18 cellular contexts compared by ENCODE assay signal in the genomic region with DNA sequence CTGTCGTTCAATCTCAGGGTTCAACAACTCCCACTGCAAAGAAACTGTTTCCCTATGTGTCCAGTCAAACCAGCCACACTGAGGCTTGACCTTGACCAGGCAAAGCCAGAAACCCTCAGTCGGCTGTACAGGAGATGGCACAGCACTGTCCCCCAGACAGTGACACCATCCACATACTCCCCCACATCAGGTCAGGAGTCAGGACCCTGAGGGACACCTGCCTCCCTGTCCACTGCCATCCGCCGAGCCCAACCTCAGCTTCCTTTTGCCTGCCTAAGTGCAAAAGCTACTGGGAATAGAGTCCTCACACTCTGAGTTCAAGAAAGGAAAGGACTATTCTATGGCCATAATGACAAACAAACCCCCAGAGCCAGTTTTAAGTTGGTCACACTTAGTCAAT.
DNase-seq lines count a peak whose midpoint lies in the region; FAIRE-seq and TF ChIP-seq lines count a peak whose summit lies in the region.
"Had no signal": no experiment of that assay in that cellular context is flagged by ENCODE, and none has a peak within 500 bp of the region (broad histone marks: within the 10 kb centered on the region; RNA-seq: fewer than 3 reads in every experiment).

No MANE protein-coding gene starts in this region.

- no peaks in the 10 kb centered on the region for H3F3A ChIP-seq in Loucy (ENCODE audit: low read depth)

- H3K27me3 ChIP-seq in BLaER1 (no peaks in the 10 kb centered on the region), Loucy (ENCODE audit: insufficient read depth, low read length, poor library complexity, severe bottlenecking) (no peaks in the 10 kb centered on the region), bronchial epithelial cell (ENCODE audit: control insufficient read depth, insufficient read depth, low read length) (peaks cover 4% of the 10 kb centered on the region)

- H3K36me3 Mint-ChIP-seq in T-helper 2 cell treated with Interferon-gamma antibody and Interleukin-4, amounts not matched to agents 5 μg/mL and 100 μg/mL, for 36 hours (ENCODE audit: low read depth), result peaks cover 3% of the 10 kb centered on the region
- H3K36me3 Mint-ChIP-seq: IgD-negative memory B cell had no signal

- FAIRE-seq in bronchial epithelial cell (lab: Jason Lieb, UNC), result peak; percentile 32
- FAIRE-seq: A549, H1, HepG2 had no signal

- H3K9ac ChIP-seq in BLaER1 (no peak overlapping the region), Loucy (ENCODE audit: low read depth, low read length, poor library complexity, severe bottlenecking) (no peak overlapping the region)

- H3K4me2 ChIP-seq in BLaER1 (peak overlapping the region; percentile 42), Loucy (ENCODE audit: low read depth, low read length, poor library complexity, severe bottlenecking) (peak overlapping the region; percentile 44)
- H3K4me2 ChIP-seq: A549 had no signal

- TF ChIP-seq CTCF in Loucy (conservative IDR thresholded peaks at IDR 0.05; ENCODE audit: low read length) (no peak), bronchial epithelial cell (IDR thresholded peaks at IDR 0.05; ENCODE audit: insufficient read depth, low read length, severe bottlenecking) (no peak)

- H3K4me3 ChIP-seq in BLaER1 (no peak overlapping the region), Loucy (ENCODE audit: low read length, poor library complexity, severe bottlenecking) (no peak overlapping the region), bronchial epithelial cell (ENCODE audit: low read depth, low read length) (no peak overlapping the region)
- H3K4me3 ChIP-seq: A549 had no signal

- DNase-seq in T-helper 2 cell treated with Interferon-gamma antibody and Interleukin-4, amounts not matched to agents 5 μg/mL and 100 μg/mL, for 36 hours (ENCODE audit: low spot score), result no peak
- DNase-seq in T-helper 2 cell (no peak), bronchial epithelial cell (ENCODE audit: low read depth) (no peak), COLO668 (lab: John Stamatoyannopoulos, UW; ENCODE audit: unreplicated experiment) (no peak), NCI-H1694 (lab: John Stamatoyannopoulos, UW) (no peak), EL (no peak)
- DNase-seq: AML-193, DMS153, DMS79, GF-D8, H9 had no signal

- H3K27ac ChIP-seq in BLaER1, result no peak overlapping the region
- H3K27ac ChIP-seq: 22Rv1, A549 had no signal

- H3K9me2 ChIP-seq in Loucy (replicated peaks; ENCODE audit: low read depth, low read length), result no peaks in the 10 kb centered on the region

- no peaks in the 10 kb centered on the region for H3K79me2 ChIP-seq in Loucy (ENCODE audit: insufficient read depth, low read length)

- H3K4me3 Mint-ChIP-seq in T-helper 2 cell treated with Interferon-gamma antibody and Interleukin-4, amounts not matched to agents 5 μg/mL and 100 μg/mL, for 36 hours, result no peak overlapping the region
- H3K4me3 Mint-ChIP-seq: H9 had no signal

- no peaks in the 10 kb centered on the region for H4K20me1 ChIP-seq in BLaER1
- no peaks in the 10 kb centered on the region for H4K20me1 ChIP-seq in Loucy (ENCODE audit: insufficient read depth, low read length, poor library complexity, severe bottlenecking)

- H3K9me3 Mint-ChIP-seq in T-helper 2 cell treated with Interferon-gamma antibody and Interleukin-4, amounts not matched to agents 5 μg/mL and 100 μg/mL, for 36 hours, result peaks cover 3% of the 10 kb centered on the region
- H3K9me3 Mint-ChIP-seq: H9, IgD-negative memory B cell had no signal

- H3K4me1 Mint-ChIP-seq in T-helper 2 cell treated with Interferon-gamma antibody and Interleukin-4, amounts not matched to agents 5 μg/mL and 100 μg/mL, for 36 hours (ENCODE audit: low read depth), result peaks cover 38% of the 10 kb centered on the region
- H3K4me1 Mint-ChIP-seq: H9 had no signal

- H2AFZ ChIP-seq in Loucy (ENCODE audit: low read length), result no peak overlapping the region

- peaks cover 12% of the 10 kb centered on the region for H3K4me1 ChIP-seq in BLaER1
- peaks cover 17% of the 10 kb centered on the region for H3K4me1 ChIP-seq in Loucy (ENCODE audit: insufficient read depth, low read length, poor library complexity, severe bottlenecking)
- H3K4me1 ChIP-seq: A549 had no signal

- peaks cover 38% of the 10 kb centered on the region for H3K27me3 Mint-ChIP-seq in T-helper 2 cell treated with Interferon-gamma antibody and Interleukin-4, amounts not matched to agents 5 μg/mL and 100 μg/mL, for 36 hours (ENCODE audit: low read depth)

- H3K36me3 ChIP-seq in BLaER1, result no peaks in the 10 kb centered on the region
- H3K36me3 ChIP-seq in Loucy (ENCODE audit: insufficient read depth, low read length), result no peaks in the 10 kb centered on the region
- H3K36me3 ChIP-seq in bronchial epithelial cell (ENCODE audit: control insufficient read depth, insufficient read depth, low read length), result no peaks in the 10 kb centered on the region

- H3K9me3 ChIP-seq in BLaER1 (no peaks in the 10 kb centered on the region), Loucy (ENCODE audit: insufficient read depth, low read depth, low read length) (no peaks in the 10 kb centered on the region)
- H3K9me3 ChIP-seq: A549 had no signal

- H3K27ac Mint-ChIP-seq in T-helper 2 cell treated with Interferon-gamma antibody and Interleukin-4, amounts not matched to agents 5 μg/mL and 100 μg/mL, for 36 hours, result peak overlapping the region; percentile 64
- H3K27ac Mint-ChIP-seq: H9, IgD-negative memory B cell had no signal
